Comparison of ENCODE assay signal across 21 cellular contexts in genomic region chr3:138909904-138910303, GRCh38. TPM values are rescaled to one million over a fixed set of nuclear protein-coding genes. Genes with fewer than 3 reads are reported as not detected.
DNase-seq lines count a peak whose midpoint lies in the region; ATAC-seq, FAIRE-seq and TF ChIP-seq lines count a peak whose summit lies in the region.
"Had no signal": no experiment of that assay in that cellular context is flagged by ENCODE, and none has a peak within 500 bp of the region (broad histone marks: within the 10 kb centered on the region; RNA-seq: fewer than 3 reads in every experiment).

No MANE protein-coding gene starts in this region.

- DNase-seq in HL-60 (ENCODE audit: low read depth in 1 of 2, low spot score in 1 of 2) (peak in 1 of 2 experiments; percentile 52), epithelial cell of esophagus (ENCODE audit: low read depth) (peak; percentile 20), HepG2 (ENCODE audit: low spot score) (peak; percentile 23), small intestine (peak; percentile 18), middle frontal gyrus (ENCODE audit: extremely low spot score, low spot score) (no peak), CD1c-positive myeloid dendritic cell (ENCODE audit: extremely low spot score) (no peak)
- DNase-seq: 8988T; AML-193; CD4-positive, CD25-positive, alpha-beta regulatory T cell; DMS 273 treated with DMSO at 0.1 percent for 48 hours; DMS79; GOT3; H9; HFFc6; KBM-7 had no signal

- no peaks in the 10 kb centered on the region for H4K20me1 ChIP-seq in HepG2 (ENCODE audit: insufficient read depth, low read length)
- H4K20me1 ChIP-seq: BLaER1 had no signal

- TF ChIP-seq RAD21 in HepG2 (CRISPR knock-in tag; IDR thresholded peaks at IDR 0.05) = no peak

- intact Hi-C loops in HepG2 (cut with micrococcal nuclease; ENCODE audit: unreplicated experiment) = no loop called here

- POLR2A ChIA-PET in HepG2 (lab: Yijun Ruan, JAX) = interaction anchor here (1.3 kb wide), 1 partner anchor 316 kb away, joined by 3 read pairs; the partner anchor contains the start of gene CEP70

- FAIRE-seq in HepG2 (lab: Jason Lieb, UNC) = peak; percentile 50
- no peak for FAIRE-seq in small intestine (lab: Jason Lieb, UNC)
- FAIRE-seq: GM12878, GM18507, HTR-8/SVneo had no signal

- TF ChIP-seq POLR2A in HepG2 (IDR thresholded peaks at IDR 0.05; ENCODE audit: insufficient read depth in 1 of 2, low read depth in 2 of 2, low read length in 2 of 2) = no peak

- H3K36me3 ChIP-seq in HepG2 (replicated peaks in 1 of 2; ENCODE audit: control insufficient read depth in 1 of 2, insufficient read depth in 2 of 2, low read length in 2 of 2) (no peaks in the 10 kb centered on the region), small intestine (ENCODE audit: control insufficient read depth in 2 of 2, insufficient read depth in 2 of 2, low read length in 2 of 2) (no peaks in the 10 kb centered on the region)
- H3K36me3 ChIP-seq: BLaER1 had no signal

- H3K9me3 ChIP-seq in HepG2 (ENCODE audit: low read length) (no peaks in the 10 kb centered on the region), small intestine (ENCODE audit: control insufficient read depth, low read depth) (no peaks in the 10 kb centered on the region)
- H3K9me3 ChIP-seq: BLaER1 had no signal

- TF ChIP-seq CTCF in HL-60 (IDR thresholded peaks at IDR 0.05; ENCODE audit: insufficient read depth, low read length) (no peak), epithelial cell of esophagus (IDR thresholded peaks at IDR 0.05; ENCODE audit: insufficient read depth, low read depth, low read length, missing control alignments) (peak; percentile 35), HepG2 (CRISPR knock-in tag; IDR thresholded peaks at IDR 0.05) (peak; percentile 59)

- H3K27ac ChIP-seq in HL-60 (replicated peaks) (peak overlapping the region; percentile 76), HepG2 (ENCODE audit: extremely low read length, insufficient read depth, low read length) (no peak overlapping the region), small intestine (ENCODE audit: low read depth in 1 of 2, low read length in 1 of 2) (no peak overlapping the region)
- H3K27ac ChIP-seq: BLaER1 had no signal

- in situ Hi-C loops in HepG2 (cut with HindIII; ENCODE audit: extremely low pct_ligation_motif_present, low pct_unique_long_range_greater_than_20kb) = no loop called here

- peaks cover 7% of the 10 kb centered on the region for H3K4me1 ChIP-seq in HepG2 (ENCODE audit: insufficient read depth, low read length)
- H3K4me1 ChIP-seq in small intestine (ENCODE audit: control insufficient read depth in 2 of 2, insufficient read depth in 1 of 2, low read depth in 1 of 2, low read length in 1 of 2) = no peaks in the 10 kb centered on the region

- H3K4me3 ChIP-seq in HL-60 (replicated peaks; ENCODE audit: insufficient read depth, low read length) (no peak overlapping the region), epithelial cell of esophagus (ENCODE audit: low read length) (no peak overlapping the region), HepG2 (replicated peaks in 1 of 3; ENCODE audit: insufficient read depth in 1 of 3, low read depth in 2 of 3, low read length in 3 of 3) (no peak overlapping the region), small intestine (ENCODE audit: low read depth in 1 of 2, low read length in 2 of 2) (no peak overlapping the region)
- H3K4me3 ChIP-seq: BLaER1, GM12878 had no signal

- H3K79me2 ChIP-seq in HepG2 (ENCODE audit: insufficient read depth, low read length) = no peaks in the 10 kb centered on the region

- no peak for TF ChIP-seq EP300 in HepG2 (IDR thresholded peaks at IDR 0.05; ENCODE audit: low read depth in 2 of 2, low read length in 2 of 2)
- no peak for TF ChIP-seq EP300 in HepG2 (CRISPR knock-in tag; IDR thresholded peaks at IDR 0.05; ENCODE audit: borderline replicate concordance)

- CTCF ChIA-PET in HepG2 (lab: Yijun Ruan, JAX; ENCODE audit: low intra/inter-chr PET ratio, low total read pairs) = no interaction called here

- H3K4me2 ChIP-seq in HepG2 (ENCODE audit: low read depth, low read length) = no peak overlapping the region
- H3K4me2 ChIP-seq: BLaER1 had no signal

- ATAC-seq in HepG2 = peak; percentile 83
- no peak for ATAC-seq in GM18858 (IDR thresholded peaks at IDR 0.05; ENCODE audit: unreplicated experiment)
- ATAC-seq: GM12878 had no signal

- no peak overlapping the region for H2AFZ ChIP-seq in HepG2 (ENCODE audit: low read length)

- no peaks in the 10 kb centered on the region for H3K27me3 ChIP-seq in HL-60 (ENCODE audit: insufficient read depth, poor library complexity, severe bottlenecking)
- no peaks in the 10 kb centered on the region for H3K27me3 ChIP-seq in HepG2 (ENCODE audit: control insufficient read depth in 1 of 2, insufficient read depth in 2 of 2, low read length in 2 of 2)
- no peaks in the 10 kb centered on the region for H3K27me3 ChIP-seq in small intestine (ENCODE audit: control insufficient read depth in 2 of 2, insufficient read depth in 2 of 2, low read length in 2 of 2)
- H3K27me3 ChIP-seq: BLaER1 had no signal

- no peak overlapping the region for H3K9ac ChIP-seq in HepG2 (ENCODE audit: insufficient read depth, low read depth, low read length)
- H3K9ac ChIP-seq: BLaER1 had no signal

- BruUV-seq in HepG2 (replicated peaks; lab: Mats Ljungman, UMichigan) = no TSS peak

TF ChIP-seq in HepG2, 621 proteins besides CTCF, POLR2A, EP300 and RAD21 (continues in another document):
- 0 out of 2 replicates have a peak, but pooled peaks have one; percentile 9 for TF ChIP-seq CEBPG (CRISPR knock-in tag; IDR thresholded peaks at IDR 0.05)
- no peak for TF ChIP-seq THAP8 (CRISPR knock-in tag; IDR thresholded peaks at IDR 0.05; ENCODE audit: borderline replicate concordance)
- TF ChIP-seq HMG20B (CRISPR knock-in tag; conservative IDR thresholded peaks at IDR 0.05) = no peak

RNA-seq across cellular contexts. Expression of gene FOXL2, which starts 37.0 kb away (rescaled TPM):
- not detected in 2 replicates for total RNA-seq in HepG2 (2016; rRNA removed; fragmentation: Illumina TruSeq; extraction: Trizol)
- not detected in 2 replicates for total RNA-seq in HepG2 (2016; cell fraction: cytosol; rRNA removed; fragmentation: Illumina TruSeq; extraction: Trizol; ENCODE audit: low read depth)
- not detected in 2 replicates for total RNA-seq in HepG2 (2016; cell fraction: insoluble cytoplasmic fraction; rRNA removed; fragmentation: Illumina TruSeq; extraction: Trizol)
- total RNA-seq in HepG2 (2016; cell fraction: membrane; rRNA removed; fragmentation: Illumina TruSeq; extraction: Trizol) = not detected in 2 replicates
- total RNA-seq in HepG2 (2016; cell fraction: nucleus; rRNA removed; fragmentation: Illumina TruSeq; extraction: Trizol) = not detected in 2 replicates
- polyA plus RNA-seq in HepG2 (2011; rRNA removed) (not detected in 2 replicates), small intestine (not detected)
- polyA plus RNA-seq in HepG2 (2011; cell fraction: cytosol; rRNA removed) = not detected in 2 replicates
- not detected in 2 replicates for polyA plus RNA-seq in HepG2 (2011; cell fraction: nucleus; rRNA removed)
- polyA plus RNA-seq in HepG2 (2012) = not detected in 2 replicates
- polyA plus RNA-seq in HepG2 (2016; cell fraction: cytosol; fragmentation: Illumina TruSeq; extraction: Trizol; ENCODE audit: low read depth) = not detected in 2 replicates
- polyA plus RNA-seq in HepG2 (2016; cell fraction: insoluble cytoplasmic fraction; fragmentation: Illumina TruSeq; extraction: Trizol; ENCODE audit: low read depth) = not detected in 2 replicates
- polyA plus RNA-seq in HepG2 (2016; cell fraction: membrane; fragmentation: Illumina TruSeq; extraction: Trizol; ENCODE audit: low read depth) = not detected in 2 replicates
- not detected in 2 replicates for polyA plus RNA-seq in HepG2 (2016; cell fraction: nucleus; fragmentation: Illumina TruSeq; extraction: Trizol; ENCODE audit: insufficient read depth, low read depth)
- polyA minus RNA-seq in HepG2 (2011; rRNA and poly(A)+ RNA removed; ENCODE audit: low replicate concordance) = 0.04 and 3.0 TPM in 2 replicates
- 0.18 TPM in 1 of 2 replicates, not detected in the other for polyA minus RNA-seq in HepG2 (2011; cell fraction: cytosol; rRNA and poly(A)+ RNA removed)
- polyA minus RNA-seq in HepG2 (2011; cell fraction: nucleus; rRNA and poly(A)+ RNA removed) = not detected in 2 replicates
- total RNA-seq: CD4-positive, CD25-positive, alpha-beta regulatory T cell; G401; GM12878 had no signal
- polyA plus RNA-seq: CD4-positive, CD25-positive, alpha-beta regulatory T cell; GM12878 had no signal

RNA-seq across cellular contexts. Expression of gene FOXL2NB, which starts 37.1 kb away (rescaled TPM):
- not detected in 2 replicates for total RNA-seq in HepG2 (2016; rRNA removed; fragmentation: Illumina TruSeq; extraction: Trizol)
- not detected in 2 replicates for total RNA-seq in HepG2 (2016; cell fraction: cytosol; rRNA removed; fragmentation: Illumina TruSeq; extraction: Trizol; ENCODE audit: low read depth)
- not detected in 2 replicates for total RNA-seq in HepG2 (2016; cell fraction: insoluble cytoplasmic fraction; rRNA removed; fragmentation: Illumina TruSeq; extraction: Trizol)
- not detected in 2 replicates for total RNA-seq in HepG2 (2016; cell fraction: membrane; rRNA removed; fragmentation: Illumina TruSeq; extraction: Trizol)
- total RNA-seq in HepG2 (2016; cell fraction: nucleus; rRNA removed; fragmentation: Illumina TruSeq; extraction: Trizol) = not detected in 2 replicates
- polyA plus RNA-seq in HepG2 (2011; rRNA removed) (0.03 TPM in 1 of 2 replicates, not detected in the other), small intestine (not detected)
- not detected in 2 replicates for polyA plus RNA-seq in HepG2 (2011; cell fraction: cytosol; rRNA removed)
- polyA plus RNA-seq in HepG2 (2011; cell fraction: nucleus; rRNA removed) = 0.03 and 0.10 TPM in 2 replicates
- polyA plus RNA-seq in HepG2 (2012) = not detected in 2 replicates
- polyA plus RNA-seq in HepG2 (2016; cell fraction: cytosol; fragmentation: Illumina TruSeq; extraction: Trizol; ENCODE audit: low read depth) = not detected in 2 replicates
- not detected in 2 replicates for polyA plus RNA-seq in HepG2 (2016; cell fraction: insoluble cytoplasmic fraction; fragmentation: Illumina TruSeq; extraction: Trizol; ENCODE audit: low read depth)
- not detected in 2 replicates for polyA plus RNA-seq in HepG2 (2016; cell fraction: membrane; fragmentation: Illumina TruSeq; extraction: Trizol; ENCODE audit: low read depth)
- not detected in 2 replicates for polyA plus RNA-seq in HepG2 (2016; cell fraction: nucleus; fragmentation: Illumina TruSeq; extraction: Trizol; ENCODE audit: insufficient read depth, low read depth)
- 9.2 TPM in 1 of 2 replicates, not detected in the other for polyA minus RNA-seq in HepG2 (2011; rRNA and poly(A)+ RNA removed; ENCODE audit: low replicate concordance)
- not detected in 2 replicates for polyA minus RNA-seq in HepG2 (2011; cell fraction: cytosol; rRNA and poly(A)+ RNA removed)
- not detected in 2 replicates for polyA minus RNA-seq in HepG2 (2011; cell fraction: nucleus; rRNA and poly(A)+ RNA removed)
- total RNA-seq: CD4-positive, CD25-positive, alpha-beta regulatory T cell; GM12878 had no signal
- polyA plus RNA-seq: CD4-positive, CD25-positive, alpha-beta regulatory T cell; GM12878 had no signal

Comparison
In these comparisons a context has a peak if more than half of its experiments do, and no peak if none do; other contexts are left out.
1. DNase-seq: peak in epithelial cell of esophagus (single experiment), HepG2 (single experiment) and small intestine (single experiment); none in middle frontal gyrus (single experiment) and CD1c-positive myeloid dendritic cell (single experiment).